ENCODE assay signal across 8 cellular contexts in the genomic region with DNA sequence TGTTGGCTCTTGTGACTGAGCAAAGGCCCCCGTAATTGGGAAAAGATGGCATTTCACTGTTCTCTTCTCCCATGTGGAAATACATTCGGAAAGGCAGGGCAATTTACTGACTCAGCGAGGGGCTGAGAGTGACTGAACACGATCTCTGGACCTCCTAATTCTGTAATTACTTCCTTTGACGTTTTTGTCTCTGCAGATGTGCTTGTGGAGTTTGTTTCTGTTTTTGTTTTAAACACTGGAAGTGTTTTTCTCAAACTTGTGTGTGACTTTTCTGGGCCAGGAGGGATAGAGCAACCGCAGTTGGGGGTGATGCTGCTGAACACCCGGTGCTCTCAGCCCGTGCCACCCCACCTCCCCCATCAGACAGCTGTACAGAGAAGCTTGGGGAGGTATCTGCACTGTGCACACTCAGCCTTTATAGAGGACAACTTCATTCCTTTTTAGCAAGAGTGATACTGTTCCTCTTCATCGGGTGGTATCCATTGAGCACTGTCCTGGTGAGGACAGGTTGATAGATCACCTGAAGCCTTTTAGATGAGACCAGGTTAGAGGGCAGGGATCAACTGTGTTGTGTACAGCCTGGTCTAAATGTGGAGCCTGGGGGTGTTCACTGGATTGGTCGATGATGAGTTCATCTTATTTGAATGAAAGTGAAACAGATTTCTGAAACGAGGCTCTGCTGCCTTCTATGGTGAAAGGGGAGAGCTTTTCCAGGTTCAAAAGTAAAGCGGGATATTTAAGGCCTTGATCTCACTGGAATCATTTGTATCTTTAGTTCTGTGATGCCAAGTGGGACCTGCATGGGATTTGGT.
DNase-seq lines count a peak whose midpoint lies in the region; ATAC-seq and TF ChIP-seq lines count a peak whose summit lies in the region.

No MANE protein-coding gene starts in this region.

- TF ChIP-seq CTCF in foreskin keratinocyte (conservative IDR thresholded peaks at IDR 0.05) = peak; percentile 21

- H3K27me3 ChIP-seq in foreskin keratinocyte (no peaks in the 10 kb centered on the region), skeletal muscle satellite cell (ENCODE audit: control insufficient read depth, insufficient read depth, low read length) (no peaks in the 10 kb centered on the region)

- H3K36me3 ChIP-seq in skeletal muscle satellite cell (ENCODE audit: insufficient read depth, low read length) = peaks cover 6% of the 10 kb centered on the region

- H3K27ac ChIP-seq in foreskin keratinocyte = no peak overlapping the region

- peaks cover 20% of the 10 kb centered on the region for H3K4me1 Mint-ChIP-seq in T-helper 2 cell treated with Interferon-gamma antibody and Interleukin-4, amounts not matched to agents 5 μg/mL and 100 μg/mL, for 36 hours (ENCODE audit: low read depth)

- ATAC-seq in HG02798 (IDR thresholded peaks at IDR 0.05; ENCODE audit: poor library complexity, unreplicated experiment) (peak; percentile 91), foreskin keratinocyte (no peak)

- H3K4me3 Mint-ChIP-seq in T-helper 2 cell treated with Interferon-gamma antibody and Interleukin-4, amounts not matched to agents 5 μg/mL and 100 μg/mL, for 36 hours = no peak overlapping the region

- no peaks in the 10 kb centered on the region for H3K9me3 Mint-ChIP-seq in T-helper 2 cell treated with Interferon-gamma antibody and Interleukin-4, amounts not matched to agents 5 μg/mL and 100 μg/mL, for 36 hours

- no peaks in the 10 kb centered on the region for H3K27me3 Mint-ChIP-seq in T-helper 2 cell treated with Interferon-gamma antibody and Interleukin-4, amounts not matched to agents 5 μg/mL and 100 μg/mL, for 36 hours (ENCODE audit: low read depth)

- H3K4me1 ChIP-seq in foreskin keratinocyte (peaks cover 4% of the 10 kb centered on the region), skeletal muscle satellite cell (ENCODE audit: control insufficient read depth, insufficient read depth, low read length) (peaks cover 34% of the 10 kb centered on the region)

- peak overlapping the region; percentile 86 for H3K4me2 ChIP-seq in skeletal muscle satellite cell (ENCODE audit: low read length)

- DNase-seq in stimulated activated CD4-positive, alpha-beta T cell treated with anti-CD3 and anti-CD28 coated beads, Interleukin-1b, Interleukin-23, amount 100 ng/mL, for 48 hours = peak; percentile 21
- no peak for DNase-seq in stimulated activated CD4-positive, alpha-beta T cell treated with anti-CD3 and anti-CD28 coated beads, Interleukin-2, amount 100 ng/mL, for 48 hours
- peak; percentile 37 for DNase-seq in T-helper 2 cell treated with Interferon-gamma antibody and Interleukin-4, amounts not matched to agents 5 μg/mL and 100 μg/mL, for 36 hours (ENCODE audit: low spot score)
- DNase-seq in foreskin keratinocyte (no peak), NCI-H128 (lab: John Stamatoyannopoulos, UW; ENCODE audit: unreplicated experiment) (no peak), cerebellum (ENCODE audit: low spot score) (no peak)

- H3K27ac Mint-ChIP-seq in T-helper 2 cell treated with Interferon-gamma antibody and Interleukin-4, amounts not matched to agents 5 μg/mL and 100 μg/mL, for 36 hours = no peak overlapping the region

- peak overlapping the region; percentile 11 for H3K9ac ChIP-seq in skeletal muscle satellite cell (ENCODE audit: low read depth, low read length)

- H3K4me3 ChIP-seq in skeletal muscle satellite cell (ENCODE audit: low read length) = peak overlapping the region; percentile 64

- no peaks in the 10 kb centered on the region for H3K9me3 ChIP-seq in skeletal muscle satellite cell (replicated peaks; ENCODE audit: low read length)

- peaks cover 5% of the 10 kb centered on the region for H3K36me3 Mint-ChIP-seq in T-helper 2 cell treated with Interferon-gamma antibody and Interleukin-4, amounts not matched to agents 5 μg/mL and 100 μg/mL, for 36 hours (ENCODE audit: low read depth)

Comparison
In these comparisons a context has a peak if more than half of its experiments do, and no peak if none do; other contexts are left out.
1. DNase-seq: peak in stimulated activated CD4-positive, alpha-beta T cell treated with anti-CD3 and anti-CD28 coated beads, Interleukin-1b, Interleukin-23, amount 100 ng/mL, for 48 hours (single experiment) and T-helper 2 cell treated with Interferon-gamma antibody and Interleukin-4, amounts not matched to agents 5 μg/mL and 100 μg/mL, for 36 hours (single experiment); none in stimulated activated CD4-positive, alpha-beta T cell treated with anti-CD3 and anti-CD28 coated beads, Interleukin-2, amount 100 ng/mL, for 48 hours (0 of 2), foreskin keratinocyte (0 of 2), NCI-H128 (single experiment) and cerebellum (single experiment).